ENCODE assay signal across 15 cellular contexts in genomic region chr10:822661-823367, GRCh38.
DNase-seq lines count a peak whose midpoint lies in the region; ATAC-seq and TF ChIP-seq lines count a peak whose summit lies in the region.
"Had no signal": no experiment of that assay in that cellular context is flagged by ENCODE, and none has a peak within 500 bp of the region (broad histone marks: within the 10 kb centered on the region; RNA-seq: fewer than 3 reads in every experiment).

No MANE protein-coding gene starts in this region.

- H4K20me1 ChIP-seq in hepatocyte (ENCODE audit: insufficient read depth, poor library complexity, severe bottlenecking), result peaks cover 5% of the 10 kb centered on the region

- H2AFZ ChIP-seq in hepatocyte, result no peak overlapping the region

- H3K4me1 Mint-ChIP-seq in activated T-cell treated with anti-CD3 and anti-CD28 coated beads, Interleukin-2, amount 50 U/mL, for 24 hours (ENCODE audit: low read depth), result peaks cover 17% of the 10 kb centered on the region
- peaks cover 18% of the 10 kb centered on the region for H3K4me1 Mint-ChIP-seq in activated naive CD8-positive, alpha-beta T cell treated with anti-CD3 and anti-CD28 coated beads, Interleukin-2, amount 10 ng/mL, durations not matched to agents 7 days and 5 days

- peaks cover 6% of the 10 kb centered on the region for H3K79me2 ChIP-seq in hepatocyte

- peaks cover 94% of the 10 kb centered on the region for H3K36me3 Mint-ChIP-seq in activated T-cell treated with anti-CD3 and anti-CD28 coated beads, Interleukin-2, amount 50 U/mL, for 24 hours (ENCODE audit: low read depth)
- H3K36me3 Mint-ChIP-seq in activated naive CD8-positive, alpha-beta T cell treated with anti-CD3 and anti-CD28 coated beads, Interleukin-2, amount 10 ng/mL, durations not matched to agents 7 days and 5 days, result peaks cover 44% of the 10 kb centered on the region

- H3K9ac ChIP-seq in HUES6 (ENCODE audit: low read length), result peak overlapping the region; percentile 9

- no peak for TF ChIP-seq CTCF in hepatocyte (IDR thresholded peaks at IDR 0.05; ENCODE audit: poor library complexity)

- H3K4me3 ChIP-seq in HUES6 (ENCODE audit: low read depth, low read length) (no peak overlapping the region), hepatocyte (no peak overlapping the region)
- H3K4me3 ChIP-seq: left ventricle myocardium inferior, upper lobe of left lung had no signal

- peak; percentile 20 for ATAC-seq in activated naive CD8-positive, alpha-beta T cell treated with anti-CD3 and anti-CD28 coated beads, Interleukin-2, amount 10 ng/mL, durations not matched to agents 7 days and 5 days (ENCODE audit: low read depth)
- no peak for ATAC-seq in GM21786 (IDR thresholded peaks at IDR 0.05; ENCODE audit: unreplicated experiment)

- H3K27me3 Mint-ChIP-seq in activated T-cell treated with anti-CD3 and anti-CD28 coated beads, Interleukin-2, amount 50 U/mL, for 24 hours, result no peaks in the 10 kb centered on the region
- H3K27me3 Mint-ChIP-seq in activated naive CD8-positive, alpha-beta T cell treated with anti-CD3 and anti-CD28 coated beads, Interleukin-2, amount 10 ng/mL, durations not matched to agents 7 days and 5 days, result no peaks in the 10 kb centered on the region

- H3K27me3 ChIP-seq in HUES6 (ENCODE audit: control insufficient read depth, insufficient read depth, low read length) (no peaks in the 10 kb centered on the region), hepatocyte (no peaks in the 10 kb centered on the region)
- H3K27me3 ChIP-seq: upper lobe of left lung had no signal

- no peak overlapping the region for H3K4me3 Mint-ChIP-seq in activated T-cell treated with anti-CD3 and anti-CD28 coated beads, Interleukin-2, amount 50 U/mL, for 24 hours
- H3K4me3 Mint-ChIP-seq in activated naive CD8-positive, alpha-beta T cell treated with anti-CD3 and anti-CD28 coated beads, Interleukin-2, amount 10 ng/mL, durations not matched to agents 7 days and 5 days, result peak overlapping the region; percentile 58

- no peaks in the 10 kb centered on the region for H3K9me3 Mint-ChIP-seq in activated T-cell treated with anti-CD3 and anti-CD28 coated beads, Interleukin-2, amount 50 U/mL, for 24 hours
- no peaks in the 10 kb centered on the region for H3K9me3 Mint-ChIP-seq in activated naive CD8-positive, alpha-beta T cell treated with anti-CD3 and anti-CD28 coated beads, Interleukin-2, amount 10 ng/mL, durations not matched to agents 7 days and 5 days

- H3K36me3 ChIP-seq in HUES6 (ENCODE audit: control insufficient read depth, insufficient read depth, low read length) (peaks cover 98% of the 10 kb centered on the region), hepatocyte (replicated peaks; ENCODE audit: insufficient read depth, low read depth) (no peaks in the 10 kb centered on the region)

- WGBS in hepatocyte (ENCODE audit: low lambda C conversion rate, missing lambda C conversion rate), result 98% methylated on average over 12 of the region's 12 CpGs

- POLR2A ChIA-PET in activated naive CD8-positive, alpha-beta T cell treated with anti-CD3 and anti-CD28 coated beads, Interleukin-2, amount 10 ng/mL, durations not matched to agents 7 days and 5 days (lab: Charles Lee), result interaction anchor here (0.6 to 1.0 kb wide), 2 partner anchors 10 to 70 kb away, joined by 3 to 5 read pairs; no protein-coding TSS in a partner anchor

- no peak for DNase-seq in activated T-cell treated with anti-CD3 and anti-CD28 coated beads, Interleukin-2, amount 50 U/mL, for 24 hours
- DNase-seq in activated T-cell treated with anti-CD3 and anti-CD28 coated beads, Interleukin-2, amount 50 U/mL, for 1 hour, result no peak
- DNase-seq in activated naive CD8-positive, alpha-beta T cell treated with anti-CD3 and anti-CD28 coated beads, Interleukin-2, amount 10 ng/mL, durations not matched to agents 7 days and 5 days, result no peak
- DNase-seq in NCI-H2081 treated with DMSO at 0.1 percent for 48 hours (lab: John Stamatoyannopoulos, UW) (no peak), hepatocyte (ENCODE audit: low spot score) (no peak), HCEC 1CT (no peak)
- DNase-seq: activated T-cell treated with anti-CD3 and anti-CD28 coated beads, Interleukin-2, amount 50 U/mL, for 48 hours; left ventricle myocardium inferior; NCI-H146; NCI-H748 treated with DMSO at 0.1 percent for 48 hours; occipital lobe; Right ventricle myocardium superior had no signal

- H3K4me1 ChIP-seq in HUES6 (ENCODE audit: control insufficient read depth, insufficient read depth, low read length), result no peaks in the 10 kb centered on the region
- no peaks in the 10 kb centered on the region for H3K4me1 ChIP-seq in hepatocyte (ENCODE audit: insufficient read depth)

- H3K9me2 ChIP-seq in hepatocyte (replicated peaks; ENCODE audit: insufficient read depth), result no peaks in the 10 kb centered on the region

- H3K9me3 ChIP-seq in HUES6 (ENCODE audit: control insufficient read depth, insufficient read depth, low read depth, low read length) (no peaks in the 10 kb centered on the region), hepatocyte (ENCODE audit: low read depth) (no peaks in the 10 kb centered on the region)
- H3K9me3 ChIP-seq: left ventricle myocardium inferior, upper lobe of left lung had no signal

- H3K27ac ChIP-seq in HUES6 (ENCODE audit: low read depth, low read length), result no peak overlapping the region
- no peak overlapping the region for H3K27ac ChIP-seq in hepatocyte
- H3K27ac ChIP-seq: left ventricle myocardium inferior, upper lobe of left lung had no signal

- H3K27ac Mint-ChIP-seq in activated T-cell treated with anti-CD3 and anti-CD28 coated beads, Interleukin-2, amount 50 U/mL, for 24 hours, result peak overlapping the region; percentile 79
- H3K27ac Mint-ChIP-seq in activated naive CD8-positive, alpha-beta T cell treated with anti-CD3 and anti-CD28 coated beads, Interleukin-2, amount 10 ng/mL, durations not matched to agents 7 days and 5 days, result peak overlapping the region; percentile 84

- no peak overlapping the region for H3K4me2 ChIP-seq in hepatocyte
